Comparison of ENCODE assay signal across 8 cellular contexts in genomic region chr1:235415008-235415904, GRCh38. TPM values are rescaled to one million over a fixed set of nuclear protein-coding genes. Genes with fewer than 3 reads are reported as not detected.
DNase-seq lines count a peak whose midpoint lies in the region; ATAC-seq and TF ChIP-seq lines count a peak whose summit lies in the region.

No MANE protein-coding gene starts in this region.

- WGBS in gastroesophageal sphincter (ENCODE audit: low coverage in 1 of 2), 2 donors, result 71 to 75% methylated on average over 5 to 7 of the region's 7 CpGs

- DNase-seq in LHCN-M2 (ENCODE audit: low read depth) (peak; percentile 73), SHP77 treated with DMSO at 0.1 percent for 48 hours (lab: John Stamatoyannopoulos, UW) (peak; percentile 24), ureter (ENCODE audit: low spot score) (peak; percentile 70)
- peak; percentile 83 for DNase-seq in activated effector memory CD4-positive, alpha-beta T cell treated with anti-CD3 and anti-CD28 coated beads, Interleukin-2, amount 50 U/mL, for 16 hours

- no peak overlapping the region for H2AFZ ChIP-seq in parathyroid adenoma

- no peak overlapping the region for H3K4me3 ChIP-seq in gastroesophageal sphincter
- no peak overlapping the region for H3K4me3 ChIP-seq in parathyroid adenoma (ENCODE audit: low read depth, low read length)

- H3K27ac ChIP-seq in C4-2B (no peak overlapping the region), gastroesophageal sphincter (no peak overlapping the region), parathyroid adenoma (no peak overlapping the region)

- no peak for TF ChIP-seq EP300 in gastroesophageal sphincter (IDR thresholded peaks at IDR 0.05)

- H3K27me3 ChIP-seq in gastroesophageal sphincter (no peaks in the 10 kb centered on the region), parathyroid adenoma (ENCODE audit: control insufficient read depth, insufficient read depth, low read length) (no peaks in the 10 kb centered on the region)

- H3K4me2 ChIP-seq in parathyroid adenoma (ENCODE audit: low read length), result no peak overlapping the region

- H3K9ac ChIP-seq in parathyroid adenoma, result no peak overlapping the region

- peaks cover 2% of the 10 kb centered on the region for H3K79me2 ChIP-seq in parathyroid adenoma

- peak; percentile 89 for TF ChIP-seq CTCF in C4-2B (conservative IDR thresholded peaks at IDR 0.05)
- peak; percentile 51 to 75 (median 73) for TF ChIP-seq CTCF in gastroesophageal sphincter (IDR thresholded peaks at IDR 0.05)
- peak; percentile 63 for TF ChIP-seq CTCF in parathyroid adenoma (IDR thresholded peaks at IDR 0.05)

- ATAC-seq in GM19397 (IDR thresholded peaks at IDR 0.05; ENCODE audit: unreplicated experiment) (peak; percentile 50), gastroesophageal sphincter (peak; percentile 58)

- H3K36me3 ChIP-seq in gastroesophageal sphincter (peaks cover 0 to 8% of the 10 kb centered on the region in 2 donors), parathyroid adenoma (ENCODE audit: control insufficient read depth, insufficient read depth, low read length) (no peaks in the 10 kb centered on the region)

- no peak for TF ChIP-seq POLR2A in gastroesophageal sphincter (IDR thresholded peaks at IDR 0.05)

- no peaks in the 10 kb centered on the region for H3K9me3 ChIP-seq in gastroesophageal sphincter
- no peaks in the 10 kb centered on the region for H3K9me3 ChIP-seq in parathyroid adenoma (ENCODE audit: control insufficient read depth, low read length)

- H3K4me1 ChIP-seq in gastroesophageal sphincter (peaks cover 0 to 18% (median 0%) of the 10 kb centered on the region in 3 donors), parathyroid adenoma (no peaks in the 10 kb centered on the region)

RNA-seq across cellular contexts. Expression of gene TBCE, which starts 48.0 kb away (rescaled TPM):
- total RNA-seq in LHCN-M2 (2014; rRNA removed), result 21.8 and 22.4 TPM in 2 replicates
- polyA plus RNA-seq in LHCN-M2 (2012), result 30.1 TPM
- total RNA-seq in gastroesophageal sphincter, result 10 to 100 TPM; 13.9 to 22.7 (median 15.4) TPM
- total RNA-seq in ureter, result 30.7 TPM

Comparison
In these comparisons a context has a peak if more than half of its experiments do, and no peak if none do; other contexts are left out.
1. DNase-seq: peak in every context shown above with its lines; median percentile 83 in activated effector memory CD4-positive, alpha-beta T cell treated with anti-CD3 and anti-CD28 coated beads, Interleukin-2, amount 50 U/mL, for 16 hours; 73 in LHCN-M2; 70 in ureter; 24 in SHP77 treated with DMSO at 0.1 percent for 48 hours.